8 cellular contexts compared by ENCODE assay signal in the genomic region with DNA sequence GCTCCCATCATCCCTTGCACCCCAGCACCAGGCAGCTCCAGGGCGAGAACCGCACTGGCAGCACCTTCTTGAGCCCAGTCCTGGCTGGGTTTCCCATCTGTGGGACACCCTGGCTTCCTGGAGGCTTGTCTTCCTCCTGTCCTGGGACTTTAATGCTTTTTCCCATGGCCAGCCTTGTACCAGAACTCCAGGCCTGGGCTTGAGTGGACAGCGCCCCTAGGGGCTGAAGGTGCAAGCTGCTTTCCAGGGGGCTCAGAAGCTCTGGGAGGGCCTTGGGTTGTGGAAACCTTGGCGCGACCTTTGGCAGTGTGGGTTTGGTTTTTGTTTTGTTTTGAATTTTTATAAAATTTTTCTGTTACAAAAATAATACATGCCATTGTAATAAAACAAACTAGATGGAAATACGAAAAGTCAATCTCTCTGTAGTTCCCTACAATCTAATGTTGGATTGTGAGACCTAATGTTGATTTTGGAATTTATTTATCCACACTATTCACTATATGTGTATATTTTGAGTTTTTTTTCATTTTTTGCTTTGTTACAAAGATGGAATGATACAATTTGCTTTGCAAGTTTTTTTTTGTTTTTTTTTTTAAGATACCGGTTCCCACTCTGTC. TPM values are rescaled to one million over a fixed set of nuclear protein-coding genes. Genes with fewer than 3 reads are reported as not detected.
DNase-seq lines count a peak whose midpoint lies in the region; ATAC-seq and TF ChIP-seq lines count a peak whose summit lies in the region.

No MANE protein-coding gene starts in this region.

- no peaks in the 10 kb centered on the region for H3K27me3 ChIP-seq in NT2/D1 (ENCODE audit: insufficient read depth, insufficient read length)

- intact Hi-C loops in left ventricle myocardium superior (cut with micrococcal nuclease), result no loop called here

- CTCF ChIA-PET in AG04449 (lab: Yijun Ruan, JAX), result interaction anchor here (1.2 to 3.9 kb wide), 18 partner anchors 7 to 161 kb away, joined by 3 to 28 read pairs (median 7); no protein-coding TSS in a partner anchor

- peaks cover 3% of the 10 kb centered on the region for H3K4me1 ChIP-seq in NT2/D1 (ENCODE audit: insufficient read depth, insufficient read length)

- H3K4me3 ChIP-seq in AG04449 (ENCODE audit: low read depth, low read length) (no peak overlapping the region), NT2/D1 (ENCODE audit: insufficient read length, low read depth) (no peak overlapping the region)

- H3K9ac ChIP-seq in NT2/D1 (ENCODE audit: insufficient read length, low read depth), result no peak overlapping the region

- DNase-seq in AG04449 (ENCODE audit: low read depth, low spot score) (no peak), NT2/D1 (ENCODE audit: low read depth, low spot score) (peak; percentile 48), left ventricle myocardium superior (peak; percentile 70)
- DNase-seq in activated T-helper 9 cell treated with anti-CD3 and anti-CD28 coated beads, Interleukin-2, amount 50 U/mL, for 16 hours (ENCODE audit: low read depth), result peak; percentile 10
- peak; percentile 24 to 43 for DNase-seq in stimulated activated CD4-positive, alpha-beta T cell treated with anti-CD3 and anti-CD28 coated beads, Interleukin-15, amount 100 ng/mL, for 48 hours (ENCODE audit: low read depth in 2 of 2)

- TF ChIP-seq CTCF in AG04449 (IDR thresholded peaks at IDR 0.05; ENCODE audit: insufficient read depth, low read length, missing control alignments), result peak; percentile 90
- peak; percentile 94 for TF ChIP-seq CTCF in GM12872 (IDR thresholded peaks at IDR 0.05; ENCODE audit: insufficient read depth, low read depth, low read length)

- H3K9me3 ChIP-seq in NT2/D1 (ENCODE audit: insufficient read depth, low read length), result no peaks in the 10 kb centered on the region

- POLR2A ChIA-PET in AG04449 (lab: Yijun Ruan, JAX), result no interaction called here

- H3K36me3 ChIP-seq in NT2/D1 (ENCODE audit: insufficient read depth, insufficient read length, low read length), result no peaks in the 10 kb centered on the region

- ATAC-seq in left ventricle myocardium superior, result peak; percentile 77
- no peak for ATAC-seq in GM21367 (IDR thresholded peaks at IDR 0.05; ENCODE audit: unreplicated experiment)
- ATAC-seq in HG03565 (IDR thresholded peaks at IDR 0.05; ENCODE audit: unreplicated experiment), result no peak

RNA-seq across cellular contexts. Expression of gene RPL11, which starts 33.8 kb away (rescaled TPM):
- 626 TPM for total RNA-seq in left ventricle myocardium superior
